In genomic region chr12:31568498-31568897, GRCh38 we compare ENCODE assay signal across 24 cellular contexts. TPM values are rescaled to one million over a fixed set of nuclear protein-coding genes. Genes with fewer than 3 reads are reported as not detected.
A peak's percentile ranks its signal among the peaks of the same experiment; 100 is the strongest.
DNase-seq lines count a peak whose midpoint lies in the region; ATAC-seq, FAIRE-seq and TF ChIP-seq lines count a peak whose summit lies in the region.
"Had no signal": no experiment of that assay in that cellular context is flagged by ENCODE, and none has a peak within 500 bp of the region (broad histone marks: within the 10 kb centered on the region; RNA-seq: fewer than 3 reads in every experiment).

No MANE protein-coding gene starts in this region.

- no peak overlapping the region for H2AK5ac ChIP-seq in H1 (ENCODE audit: low read depth, low read length)
- no peak overlapping the region for H2AK5ac ChIP-seq in neuronal stem cell (ENCODE audit: low read depth, low read length)

- ATAC-seq in left lobe of liver, result no peak
- ATAC-seq: A549 had no signal

- H4K8ac ChIP-seq in H1 (ENCODE audit: extremely low read depth, insufficient read depth, low read length), result no peak overlapping the region
- H4K8ac ChIP-seq in neuronal stem cell (ENCODE audit: low read depth, low read length), result no peak overlapping the region

- no peak overlapping the region for H4K5ac ChIP-seq in H1 (ENCODE audit: insufficient read length, low read depth, low read length)

- peak; percentile 26 for FAIRE-seq in GM12891 (lab: Jason Lieb, UNC)
- FAIRE-seq in H1 (lab: Jason Lieb, UNC), result no peak
- no peak for FAIRE-seq in D721Med (lab: Jason Lieb, UNC)
- FAIRE-seq: G401.6, H54 had no signal

- H2AFZ ChIP-seq in OCI-LY3 (ENCODE audit: low read depth, low read length) (no peak overlapping the region), H1 (ENCODE audit: low read length) (no peak overlapping the region), neuronal stem cell (ENCODE audit: low read length) (no peak overlapping the region)

- H2BK15ac ChIP-seq in H1 (ENCODE audit: low read length) (no peak overlapping the region), neuronal stem cell (ENCODE audit: low read length) (no peak overlapping the region)

- no peak overlapping the region for H3K56ac ChIP-seq in H1 (replicated peaks; ENCODE audit: insufficient read length, low read depth, low read length)

- TF ChIP-seq EP300 in H1 (IDR thresholded peaks at IDR 0.05; ENCODE audit: borderline replicate concordance in 1 of 2, low read depth in 2 of 2, low read length in 2 of 2), result no peak

- H3K14ac ChIP-seq in H1 (ENCODE audit: insufficient read length), result no peak overlapping the region
- H3K14ac ChIP-seq in neuronal stem cell (ENCODE audit: low read length), result no peak overlapping the region

- no peak for TF ChIP-seq RAD21 in H1 (IDR thresholded peaks at IDR 0.05 in 1 of 2, conservative IDR thresholded peaks at IDR 0.05 in 1 of 2; ENCODE audit: low read depth in 2 of 2, low read length in 2 of 2)

- H3K4me3 ChIP-seq in OCI-LY3 (ENCODE audit: low read length) (no peak overlapping the region), H1 (ENCODE audit: extremely low read depth in 1 of 4, insufficient read depth in 2 of 4, low read depth in 3 of 4, low read length in 4 of 4) (no peak overlapping the region), neuronal stem cell (ENCODE audit: low read length in 2 of 2) (no peak overlapping the region)
- H3K4me3 ChIP-seq: A549 had no signal

- no peak overlapping the region for H2BK120ac ChIP-seq in H1 (replicated peaks; ENCODE audit: low read depth, low read length)
- H2BK120ac ChIP-seq in neuronal stem cell (ENCODE audit: low read depth, low read length), result no peak overlapping the region

- no peaks in the 10 kb centered on the region; the same call in 1 of the 2 replicates for H3K23me2 ChIP-seq in H1 (ENCODE audit: low read depth, low read length)

- H3K18ac ChIP-seq in H1 (ENCODE audit: extremely low read depth, low read length), result no peak overlapping the region
- no peak overlapping the region for H3K18ac ChIP-seq in neuronal stem cell (ENCODE audit: low read length)

- H3K79me1 ChIP-seq in H1 (ENCODE audit: low read depth, low read length) (no peaks in the 10 kb centered on the region), neuronal stem cell (ENCODE audit: low read depth, low read length) (no peaks in the 10 kb centered on the region)

- POLR2A ChIA-PET in H1 (lab: Charles Lee; ENCODE audit: partially characterized antibody), result interaction anchor here (0.5 kb wide), 1 partner anchor 1110 kb away, joined by 4 read pairs; no protein-coding TSS in a partner anchor

- H3K27me3 ChIP-seq in OCI-LY3 (ENCODE audit: low read depth, low read length) (no peaks in the 10 kb centered on the region), H1 (replicated peaks in 1 of 4; ENCODE audit: control insufficient read depth in 3 of 4, extremely low read depth in 1 of 4, insufficient read depth in 3 of 4, low read length in 3 of 4) (no peaks in the 10 kb centered on the region), neuronal stem cell (ENCODE audit: control insufficient read depth in 3 of 3, insufficient read depth in 3 of 3, low read depth in 1 of 3, low read length in 3 of 3) (no peaks in the 10 kb centered on the region)

- no peak for DNase-seq in GM12891 (ENCODE audit: insufficient read length, low spot score)
- no peak for DNase-seq in H1 (ENCODE audit: low read depth in 1 of 2, low spot score in 2 of 2)
- DNase-seq in neuronal stem cell (ENCODE audit: low spot score), result no peak
- DNase-seq in left lobe of liver (ENCODE audit: low spot score), result no peak
- no peak for DNase-seq in NCI-H524 (lab: John Stamatoyannopoulos, UW)
- DNase-seq in D721Med (ENCODE audit: insufficient read length, low spot score), result no peak
- no peak for DNase-seq in AML-193 (lab: John Stamatoyannopoulos, UW)
- DNase-seq: CD4-positive, CD25-positive, alpha-beta regulatory T cell; COR-L47; DMS 273 treated with DMSO at 0.1 percent for 48 hours; DND-41; HFFc6; Kasumi-1; NCI-H1417 treated with DMSO at 0.1 percent for 48 hours; NCI-H187; NCI-H748 treated with DMSO at 0.1 percent for 48 hours; NK-92 treated with Interleukin-12 subunit alpha and Interleukin-12 subunit beta, amount 100 ng/mL, for 24 hours; OCI-M1; Right ventricle myocardium superior; SW 1271 had no signal

- 94% methylated on average over 3 of the region's 3 CpGs; no CpG with 5 or more reads in 1 of the 2 experiments for WGBS in H1 (ENCODE audit: extremely low coverage in 1 of 2, insufficient coverage in 1 of 2, insufficient read length in 1 of 2, insufficient replicate concordance in 2 of 2, low coverage in 1 of 2, low lambda C conversion rate in 2 of 2, missing lambda C conversion rate in 1 of 2), 2 experiments
- no CpG with 5 or more reads among the region's 3 CpGs for WGBS in neuronal stem cell (ENCODE audit: extremely low coverage in 2 of 2, insufficient read length in 2 of 2, insufficient replicate concordance in 1 of 2), 2 donors

- H3K4me2 ChIP-seq in OCI-LY3 (ENCODE audit: low read length) (0 out of 2 replicates have a peak overlapping the region, but pooled peaks have one; percentile 16), H1 (ENCODE audit: insufficient read depth in 1 of 2, low read depth in 2 of 2, low read length in 2 of 2) (no peak overlapping the region), neuronal stem cell (ENCODE audit: insufficient read depth, low read length, poor library complexity, severe bottlenecking) (no peak overlapping the region)
- H3K4me2 ChIP-seq: A549 had no signal

- H4K91ac ChIP-seq in H1 (replicated peaks; ENCODE audit: insufficient read length, low read length) (no peak overlapping the region), neuronal stem cell (ENCODE audit: low read depth, low read length, poor library complexity) (no peak overlapping the region)

- H3K9ac ChIP-seq in OCI-LY3 (ENCODE audit: low read length) (no peak overlapping the region), H1 (replicated peaks in 1 of 4; ENCODE audit: extremely low read depth in 1 of 4, low read depth in 3 of 4, low read length in 3 of 4) (no peak overlapping the region), neuronal stem cell (ENCODE audit: low read depth, low read length, poor library complexity) (no peak overlapping the region)

- TF ChIP-seq POLR2A in GM12891 (IDR thresholded peaks at IDR 0.05; ENCODE audit: low read depth, low read length) (no peak), H1 (IDR thresholded peaks at IDR 0.05; ENCODE audit: control extremely low read depth in 1 of 2, low read depth in 2 of 2, low read length in 2 of 2) (no peak)

- TF ChIP-seq CTCF in OCI-LY3 (IDR thresholded peaks at IDR 0.05; ENCODE audit: low read depth, low read length) (no peak), H1 (IDR thresholded peaks at IDR 0.05; ENCODE audit: control extremely low read depth in 1 of 3, insufficient read depth in 1 of 3, low read depth in 1 of 3, low read length in 3 of 3) (no peak), D721Med (IDR thresholded peaks at IDR 0.05; ENCODE audit: insufficient read depth, missing control alignments) (no peak)

- CTCF ChIA-PET in H1 (lab: Charles Lee; ENCODE audit: partially characterized antibody), result interaction anchor here (1.1 to 1.3 kb wide), 2 partner anchors 9 to 66 kb away, joined by 3 to 4 read pairs; no protein-coding TSS in a partner anchor

- no peak overlapping the region for H2BK5ac ChIP-seq in H1 (ENCODE audit: low read depth, low read length)
- H2BK5ac ChIP-seq in neuronal stem cell (ENCODE audit: low read length), result no peak overlapping the region

- H2BK12ac ChIP-seq in H1 (ENCODE audit: low read depth, low read length) (no peak overlapping the region), neuronal stem cell (ENCODE audit: low read length) (no peak overlapping the region)

- H3K36me3 ChIP-seq in OCI-LY3 (replicated peaks; ENCODE audit: low read depth, low read length) (no peaks in the 10 kb centered on the region), H1 (ENCODE audit: control insufficient read depth in 2 of 4, insufficient read depth in 4 of 4, low read length in 3 of 4) (no peaks in the 10 kb centered on the region), neuronal stem cell (replicated peaks in 1 of 2; ENCODE audit: control insufficient read depth in 2 of 2, insufficient read depth in 2 of 2, low read length in 2 of 2) (no peaks in the 10 kb centered on the region)

- H4K20me1 ChIP-seq in OCI-LY3 (ENCODE audit: insufficient read depth, low read length) (peaks cover 37% of the 10 kb centered on the region), H1 (replicated peaks in 1 of 2; ENCODE audit: control insufficient read depth in 1 of 2, insufficient read depth in 2 of 2, low read length in 2 of 2) (peaks cover 0 to 2% of the 10 kb centered on the region in 2 experiments)

- H3K4ac ChIP-seq in H1 (replicated peaks; ENCODE audit: insufficient read length, low read depth, low read length) (no peak overlapping the region), neuronal stem cell (ENCODE audit: low read length) (no peak overlapping the region)

- no peaks in the 10 kb centered on the region for H3K9me3 ChIP-seq in OCI-LY3 (ENCODE audit: insufficient read depth, low read length)
- H3K9me3 ChIP-seq in H1 (ENCODE audit: insufficient read depth in 2 of 2, low read depth in 1 of 2, low read length in 1 of 2), result no peaks in the 10 kb centered on the region
- no peaks in the 10 kb centered on the region for H3K9me3 ChIP-seq in neuronal stem cell (replicated peaks in 1 of 2; ENCODE audit: control insufficient read depth in 2 of 2, insufficient read depth in 1 of 2, low read depth in 1 of 2, low read length in 2 of 2)
- H3K9me3 ChIP-seq: A549 had no signal

- H3K79me2 ChIP-seq in OCI-LY3 (ENCODE audit: low read length) (peaks cover 63% of the 10 kb centered on the region), H1 (ENCODE audit: control insufficient read depth in 1 of 2, insufficient read depth in 2 of 2, low read length in 2 of 2) (peaks cover 0 to 31% of the 10 kb centered on the region in 2 experiments; a peak in 2 of 4 replicates)

- 0 out of 2 replicates have a peak overlapping the region, but pooled peaks have one; percentile 19 for H2BK20ac ChIP-seq in H1 (ENCODE audit: low read length)

- H3K4me1 ChIP-seq in OCI-LY3 (ENCODE audit: low read length) (peaks cover 38% of the 10 kb centered on the region), H1 (replicated peaks in 1 of 4; ENCODE audit: control insufficient read depth in 3 of 4, insufficient read depth in 4 of 4, low read length in 3 of 4) (peaks cover 0 to 7% (median 5%) of the 10 kb centered on the region in 4 experiments; a peak in 4 of 7 replicates), neuronal stem cell (ENCODE audit: control insufficient read depth in 2 of 2, insufficient read depth in 1 of 2, low read depth in 1 of 2, low read length in 2 of 2) (peaks cover 15 to 19% of the 10 kb centered on the region in 2 donors)

- H3K27ac ChIP-seq in OCI-LY3 (ENCODE audit: low read length), result no peak overlapping the region
- H3K27ac ChIP-seq in H1 (ENCODE audit: low read depth, low read length), result no peak overlapping the region
- H3K27ac ChIP-seq in neuronal stem cell (replicated peaks; ENCODE audit: low read length), result peak overlapping the region; percentile 63

- H3K23ac ChIP-seq in H1 (ENCODE audit: insufficient read length) (no peak overlapping the region), neuronal stem cell (ENCODE audit: low read depth, low read length, poor library complexity) (no peak overlapping the region)

RNA-seq across cellular contexts. Expression of gene DENND5B, which starts 22.4 kb away (rescaled TPM):
- polyA plus RNA-seq in GM12891 (2012; ENCODE audit: low read depth, missing spikeins), result 4.0 TPM
- total RNA-seq in H1 (2021; fragmentation: NEBNext Ultra II Directional; extraction: Animal tissue kit (Norgen Biotek cat#: 25700)), result 16.2 and 20.2 TPM in 2 replicates
- polyA plus RNA-seq in H1 (2011; rRNA removed), result 7.8 and 13.4 TPM in 2 replicates
- 10.6 TPM for polyA plus RNA-seq in H1 (2011; cell fraction: cytosol; rRNA removed)
- polyA plus RNA-seq in H1 (2011; cell fraction: nucleus; rRNA removed), result 5.9 TPM
- 7.5 to 12.7 TPM (median 9.3 TPM) in 4 replicates for polyA plus RNA-seq in H1 (2012, experiment 1 of 2)
- polyA plus RNA-seq in H1 (2012, experiment 2 of 2), result 7.6 TPM
- polyA plus RNA-seq in H1 (2013, experiment 1 of 2), result 9.4 TPM
- polyA plus RNA-seq in H1 (2013, experiment 2 of 2), result 10.1 TPM
- 31.7 and 41.1 TPM in 2 replicates for polyA minus RNA-seq in H1 (2011; rRNA and poly(A)+ RNA removed)
- 12.5 TPM for polyA minus RNA-seq in H1 (2011; cell fraction: cytosol; rRNA and poly(A)+ RNA removed)
- 17.3 TPM for polyA minus RNA-seq in H1 (2011; cell fraction: nucleus; rRNA and poly(A)+ RNA removed)
- polyA plus RNA-seq in neuronal stem cell (2013, experiment 1 of 2), result 24.4 TPM
- 25.9 TPM for polyA plus RNA-seq in neuronal stem cell (2013, experiment 2 of 2)
- 18.6 TPM for total RNA-seq in left lobe of liver
